30 cellular contexts compared by ENCODE assay signal in the genomic region with DNA sequence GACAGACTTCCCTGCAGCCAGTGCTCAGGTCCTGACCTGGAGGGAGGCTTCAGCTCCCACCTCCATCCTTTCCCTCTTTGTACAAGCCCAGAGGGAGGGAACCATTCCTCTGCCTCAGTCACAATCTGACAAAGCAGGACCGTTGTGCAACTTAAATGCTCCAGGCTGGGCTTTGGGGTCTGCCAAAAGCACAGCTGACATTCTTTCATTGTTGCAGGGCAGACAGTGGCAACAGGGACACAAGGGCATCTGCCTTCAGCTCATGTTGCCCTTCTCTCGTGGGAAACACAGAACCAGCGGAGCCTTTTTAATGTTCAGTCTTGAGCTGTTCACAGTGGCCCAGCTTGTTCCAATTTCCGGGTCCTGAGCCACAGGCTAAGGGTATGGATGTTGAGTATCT.
"Had no signal": no experiment of that assay in that cellular context is flagged by ENCODE, and none has a peak within 500 bp of the region (broad histone marks: within the 10 kb centered on the region; RNA-seq: fewer than 3 reads in every experiment).

No MANE protein-coding gene starts in this region.

- H3K4me3 ChIP-seq: ascending aorta, body of pancreas, MG63, Peyer's patch, SJSA1 had no signal

- FAIRE-seq: bronchial epithelial cell had no signal

- H3K4me3 Mint-ChIP-seq: activated naive CD8-positive, alpha-beta T cell treated with anti-CD3 and anti-CD28 coated beads, Interleukin-2, amount 50 U/mL, for 24 hours; activated T-cell treated with anti-CD3 and anti-CD28 coated beads, Interleukin-2, amount 50 U/mL, for 4 hours; T-helper 1 cell treated with Interleukin-12 subunit alpha and Interleukin-12 subunit beta and Interleukin-4 antibody, amounts not matched to agents 30 μg/mL and 1 μg/mL, for 36 hours; WTC11 had no signal

- H3K27ac Mint-ChIP-seq: activated naive CD4-positive, alpha-beta T cell treated with anti-CD3 and anti-CD28 coated beads, Interleukin-2, amount 50 U/mL, for 72 hours; activated naive CD8-positive, alpha-beta T cell treated with anti-CD3 and anti-CD28 coated beads, Interleukin-2, amount 50 U/mL, for 24 hours; T-helper 1 cell treated with Interleukin-12 subunit alpha and Interleukin-12 subunit beta and Interleukin-4 antibody, amounts not matched to agents 30 μg/mL and 1 μg/mL, for 36 hours; WTC11 had no signal

- H3K4me1 ChIP-seq: ascending aorta, body of pancreas, Peyer's patch had no signal

- H3K9me3 ChIP-seq: ascending aorta, body of pancreas, MG63, Peyer's patch, SJSA1 had no signal

- DNase-seq: activated CD4-positive, alpha-beta T cell treated with anti-CD3 and anti-CD28 coated beads for 48 hours; activated CD4-positive, alpha-beta T cell treated with anti-CD3 and anti-CD28 coated beads, Interleukin-2, amount 50 U/mL, for 48 hours; activated CD4-positive, CD25-positive, alpha-beta regulatory T cell treated with anti-CD3 and anti-CD28 coated beads, Interleukin-2, amount 50 U/mL, for 72 hours; activated effector memory CD4-positive, alpha-beta T cell treated with anti-CD3 and anti-CD28 coated beads, Interleukin-2, amount 50 U/mL, for 16 hours; activated naive CD4-positive, alpha-beta T cell treated with Interleukin-2 at 50 U/mL for 16 hours; activated naive CD8-positive, alpha-beta T cell treated with anti-CD3 and anti-CD28 coated beads, Interleukin-2, amount 50 U/mL, for 24 hours; activated T-cell treated with anti-CD3 and anti-CD28 coated beads, Interleukin-2, amount 50 U/mL, for 4 hours; amniotic stem cell; body of pancreas; MG63; MV-4-11; NCI-H1092 treated with DMSO at 0.1 percent for 48 hours; NCI-H1417 treated with DMSO at 0.1 percent for 48 hours; NCI-H1694 treated with DMSO at 0.1 percent for 48 hours; NCI-H2029 treated with DMSO at 0.1 percent for 48 hours; NCI-H345; NCI-H510A; NCI-H69; NK-92 treated with Interleukin-12 subunit alpha and Interleukin-12 subunit beta, amount 100 ng/mL, for 24 hours; OCI-M1; Peyer's patch; SHP77 had no signal

- ATAC-seq: activated naive CD4-positive, alpha-beta T cell treated with anti-CD3 and anti-CD28 coated beads, Interleukin-2, amount 50 U/mL, for 72 hours; activated naive CD8-positive, alpha-beta T cell treated with anti-CD3 and anti-CD28 coated beads, Interleukin-2, amount 50 U/mL, for 24 hours; activated T-cell treated with anti-CD3 and anti-CD28 coated beads, Interleukin-2, amount 50 U/mL, for 4 hours; body of pancreas; SK-N-SH treated with all-trans-retinoic acid at 6 μM for 48 hours; WTC11 had no signal

- H3K9me3 Mint-ChIP-seq: activated naive CD4-positive, alpha-beta T cell treated with anti-CD3 and anti-CD28 coated beads, Interleukin-2, amount 50 U/mL, for 72 hours; activated naive CD8-positive, alpha-beta T cell treated with anti-CD3 and anti-CD28 coated beads, Interleukin-2, amount 50 U/mL, for 24 hours; activated T-cell treated with anti-CD3 and anti-CD28 coated beads, Interleukin-2, amount 50 U/mL, for 4 hours; T-helper 1 cell treated with Interleukin-12 subunit alpha and Interleukin-12 subunit beta and Interleukin-4 antibody, amounts not matched to agents 30 μg/mL and 1 μg/mL, for 36 hours had no signal

- H3K27me3 ChIP-seq: ascending aorta, body of pancreas, MG63, Peyer's patch, SJSA1 had no signal

- H3K36me3 Mint-ChIP-seq: activated naive CD4-positive, alpha-beta T cell treated with anti-CD3 and anti-CD28 coated beads, Interleukin-2, amount 50 U/mL, for 72 hours; WTC11 had no signal

- H3K36me3 ChIP-seq: ascending aorta, MG63, Peyer's patch, SJSA1 had no signal

- H3K27ac ChIP-seq: ascending aorta, body of pancreas, Peyer's patch, RWPE1, SJSA1 had no signal
